In genomic region chr22:31260474-31260856, GRCh38 we compare ENCODE assay signal across 22 cellular contexts. TPM values are rescaled to one million over a fixed set of nuclear protein-coding genes. Genes with fewer than 3 reads are reported as not detected.
DNase-seq lines count a peak whose midpoint lies in the region; ATAC-seq and TF ChIP-seq lines count a peak whose summit lies in the region.
"Had no signal": no experiment of that assay in that cellular context is flagged by ENCODE, and none has a peak within 500 bp of the region (broad histone marks: within the 10 kb centered on the region; RNA-seq: fewer than 3 reads in every experiment).

No MANE protein-coding gene starts in this region.

- no TSS peak for BruUV-seq in PC-9 (replicated peaks; lab: Mats Ljungman, UMichigan)

- H3K27ac ChIP-seq in PC-9, result no peak overlapping the region
- H3K27ac ChIP-seq: BLaER1, SJSA1 had no signal

- H3K9me3 Mint-ChIP-seq in stimulated activated naive CD8-positive, alpha-beta T cell treated with anti-CD3 and anti-CD28 coated beads, Interleukin-15, amount 100 ng/mL, for 72 hours, result no peaks in the 10 kb centered on the region
- H3K9me3 Mint-ChIP-seq: CD8-positive, alpha-beta memory T cell; GM23338 had no signal

- POLR2A ChIA-PET in PC-9 (lab: Charles Lee; ENCODE audit: unreplicated experiment), result no interaction called here

- peak overlapping the region; percentile 1 to 14 for H3K27ac Mint-ChIP-seq in stimulated activated naive CD8-positive, alpha-beta T cell treated with anti-CD3 and anti-CD28 coated beads, Interleukin-15, amount 100 ng/mL, for 72 hours
- H3K27ac Mint-ChIP-seq: GM23338 had no signal

- no peaks in the 10 kb centered on the region for H3K36me3 ChIP-seq in PC-9 (ENCODE audit: low read depth)

- no peaks in the 10 kb centered on the region for H3K4me1 Mint-ChIP-seq in stimulated activated naive CD8-positive, alpha-beta T cell treated with anti-CD3 and anti-CD28 coated beads, Interleukin-15, amount 100 ng/mL, for 72 hours

- H4K20me1 ChIP-seq in PC-9 (ENCODE audit: insufficient read depth), result no peaks in the 10 kb centered on the region
- H4K20me1 ChIP-seq: BLaER1 had no signal

- no peaks in the 10 kb centered on the region for H3K9me2 ChIP-seq in PC-9 (ENCODE audit: insufficient read depth)

- intact Hi-C loops in PC-9 (cut with micrococcal nuclease; ENCODE audit: unreplicated experiment), result no loop called here

- DNase-seq in stimulated activated naive CD8-positive, alpha-beta T cell treated with anti-CD3 and anti-CD28 coated beads, Interleukin-15, amount 100 ng/mL, for 72 hours, result no peak
- no peak for DNase-seq in stimulated activated naive CD8-positive, alpha-beta T cell treated with anti-CD3 and anti-CD28 coated beads, Interleukin-15, Interleukin-2, amounts not matched to agents 100 U/mL and 50 U/mL, for 24 hours
- DNase-seq in PC-9 (no peak), left lobe of liver (ENCODE audit: low spot score) (no peak), AG20443 (ENCODE audit: low spot score) (no peak)
- DNase-seq: CD8-positive, alpha-beta memory T cell; EL; GF-D8; HCEC 1CT; NCI-H1694; NCI-H2081 treated with DMSO at 0.1 percent for 48 hours; NCI-H2171 treated with DMSO at 0.1 percent for 48 hours; NCI-H446; NCI-H526; OCI-M1; T-helper 1 cell had no signal

- H3K27me3 Mint-ChIP-seq in stimulated activated naive CD8-positive, alpha-beta T cell treated with anti-CD3 and anti-CD28 coated beads, Interleukin-15, amount 100 ng/mL, for 72 hours, result no peaks in the 10 kb centered on the region
- H3K27me3 Mint-ChIP-seq: CD8-positive, alpha-beta memory T cell had no signal

- H3K4me1 ChIP-seq in PC-9 (replicated peaks; ENCODE audit: insufficient read depth), result peaks cover 13% of the 10 kb centered on the region
- H3K4me1 ChIP-seq: BLaER1, SJSA1 had no signal

- H2AFZ ChIP-seq in PC-9, result no peak overlapping the region
- H2AFZ ChIP-seq: GM23338 had no signal

- TF ChIP-seq CTCF in PC-9 (conservative IDR thresholded peaks at IDR 0.05), result no peak

- H3K79me2 ChIP-seq in PC-9 (ENCODE audit: low read depth), result no peaks in the 10 kb centered on the region

- no peaks in the 10 kb centered on the region for H3K9me3 ChIP-seq in PC-9 (ENCODE audit: insufficient read depth, low read depth)
- H3K9me3 ChIP-seq: BLaER1, SJSA1 had no signal

- no peak overlapping the region for H3K4me3 Mint-ChIP-seq in stimulated activated naive CD8-positive, alpha-beta T cell treated with anti-CD3 and anti-CD28 coated beads, Interleukin-15, amount 100 ng/mL, for 72 hours
- H3K4me3 Mint-ChIP-seq: CD8-positive, alpha-beta memory T cell; GM23338 had no signal

- ATAC-seq in stimulated activated naive CD8-positive, alpha-beta T cell treated with anti-CD3 and anti-CD28 coated beads, Interleukin-15, amount 100 ng/mL, for 72 hours, result no peak
- ATAC-seq in stimulated activated naive CD8-positive, alpha-beta T cell treated with anti-CD3 and anti-CD28 coated beads, Interleukin-15, Interleukin-2, amounts not matched to agents 100 U/mL and 50 U/mL, for 24 hours, result no peak
- ATAC-seq in left lobe of liver, result peak; percentile 52
- no peak for ATAC-seq in GM18909 (IDR thresholded peaks at IDR 0.05; ENCODE audit: poor library complexity, unreplicated experiment)
- ATAC-seq in GM21423 (IDR thresholded peaks at IDR 0.05; ENCODE audit: unreplicated experiment), result no peak
- ATAC-seq: GM23338, Right ventricle myocardium inferior had no signal

- H3F3A ChIP-seq in PC-9 (ENCODE audit: insufficient read depth, low read depth), result no peaks in the 10 kb centered on the region

- peak overlapping the region; percentile 28 for H3K4me2 ChIP-seq in PC-9
- H3K4me2 ChIP-seq: BLaER1, GM23338 had no signal

- CTCF ChIA-PET in PC-9 (lab: Charles Lee), result interaction anchor here (0.8 kb wide), 1 partner anchor 32 kb away, joined by 3 read pairs; the partner anchor contains the start of gene PIK3IP1

- H3K27me3 ChIP-seq in PC-9 (ENCODE audit: insufficient read depth, low read depth), result no peaks in the 10 kb centered on the region
- H3K27me3 ChIP-seq: BLaER1, SJSA1 had no signal

- no peak overlapping the region for H3K4me3 ChIP-seq in PC-9
- H3K4me3 ChIP-seq: BLaER1, GM23338, SJSA1 had no signal

RNA-seq across cellular contexts. Expression of gene PIK3IP1, which starts 31.8 kb away (rescaled TPM):
- 15.7 and 17.4 TPM in 2 replicates for total RNA-seq in PC-9 (2021)
- total RNA-seq in left lobe of liver, result 3.2 TPM

RNA-seq across cellular contexts. Expression of gene LIMK2, which starts 48.4 kb away (rescaled TPM):
- total RNA-seq in PC-9 (2021), result 32.8 and 42.5 TPM in 2 replicates
- 7.3 TPM for total RNA-seq in left lobe of liver
